Comparison of ENCODE assay signal across 27 cellular contexts in genomic region chr5:145699846-145700245, GRCh38.
"Had no signal": no experiment of that assay in that cellular context is flagged by ENCODE, and none has a peak within 500 bp of the region (broad histone marks: within the 10 kb centered on the region; RNA-seq: fewer than 3 reads in every experiment).

No MANE protein-coding gene starts in this region.

- H3K27ac ChIP-seq: adrenal gland, ascending aorta, brain microvascular endothelial cell, coronary artery, dorsolateral prefrontal cortex, foreskin keratinocyte, gastrocnemius medialis, heart left ventricle, WERI-Rb-1 had no signal

- DNase-seq: activated B cell treated with CpG ODN at 0.5 μM for 24 hours; activated CD4-positive, alpha-beta memory T cell treated with anti-CD3 and anti-CD28 coated beads for 36 hours; activated CD4-positive, alpha-beta T cell treated with anti-CD3 and anti-CD28 coated beads for 36 hours; activated CD4-positive, CD25-positive, alpha-beta regulatory T cell treated with anti-CD3 and anti-CD28 coated beads, Interleukin-2, amount 50 U/mL, for 72 hours; activated CD8-positive, alpha-beta memory T cell treated with anti-CD3 and anti-CD28 coated beads, Interleukin-2, amount 10 ng/mL, durations not matched to agents 7 days and 5 days; activated CD8-positive, alpha-beta memory T cell treated with anti-CD3 and anti-CD28 coated beads, Interleukin-2, amount 50 U/mL, for 4 hours; activated CD8-positive, alpha-beta T cell treated with anti-CD3 and anti-CD28 coated beads, Interleukin-2, amount 10 ng/mL, durations not matched to agents 7 days and 5 days; activated effector memory CD4-positive, alpha-beta T cell treated with anti-CD3 and anti-CD28 coated beads, Interleukin-2, amount 50 U/mL, for 16 hours; activated naive CD4-positive, alpha-beta T cell treated with anti-CD3 and anti-CD28 coated beads for 36 hours; activated naive CD8-positive, alpha-beta T cell treated with anti-CD3 and anti-CD28 coated beads for 36 hours; activated naive CD8-positive, alpha-beta T cell treated with anti-CD3 and anti-CD28 coated beads, Interleukin-2, amount 50 U/mL, for 24 hours; activated T-cell treated with anti-CD3 and anti-CD28 coated beads, Interleukin-2, amount 50 U/mL, for 1 hour; activated T-cell treated with anti-CD3 and anti-CD28 coated beads, Interleukin-2, amount 50 U/mL, for 48 hours; adrenal gland; brain microvascular endothelial cell; dorsolateral prefrontal cortex; effector memory CD4-positive, alpha-beta T cell; endodermal cell; foreskin keratinocyte; gastrocnemius medialis; glutamatergic neuron; heart left ventricle; T-helper 2 cell; WERI-Rb-1 had no signal

- H3K4me1 ChIP-seq: adrenal gland, ascending aorta, foreskin keratinocyte, gastrocnemius medialis had no signal

- H3K4me3 ChIP-seq: adrenal gland, ascending aorta, coronary artery, dorsolateral prefrontal cortex, gastrocnemius medialis, heart left ventricle had no signal

- H3K27me3 ChIP-seq: adrenal gland, ascending aorta, brain microvascular endothelial cell, dorsolateral prefrontal cortex, foreskin keratinocyte, gastrocnemius medialis, heart left ventricle had no signal

- H3K36me3 ChIP-seq: adrenal gland, ascending aorta, brain microvascular endothelial cell, gastrocnemius medialis, heart left ventricle, WERI-Rb-1 had no signal

- ATAC-seq: activated CD4-positive, alpha-beta T cell treated with anti-CD3 and anti-CD28 coated beads for 36 hours; activated CD8-positive, alpha-beta memory T cell treated with anti-CD3 and anti-CD28 coated beads, Interleukin-2, amount 10 ng/mL, durations not matched to agents 7 days and 5 days; activated CD8-positive, alpha-beta T cell treated with anti-CD3 and anti-CD28 coated beads, Interleukin-2, amount 10 ng/mL, durations not matched to agents 7 days and 5 days; activated naive CD8-positive, alpha-beta T cell treated with anti-CD3 and anti-CD28 coated beads, Interleukin-2, amount 50 U/mL, for 24 hours; esophagus mucosa; foreskin keratinocyte; gastrocnemius medialis; heart left ventricle had no signal

- H3K9me3 ChIP-seq: adrenal gland, ascending aorta, gastrocnemius medialis, heart left ventricle had no signal
